ENCODE assay signal across 21 cellular contexts in genomic region chr3:123295171-123295900, GRCh38.
"Had no signal": no experiment of that assay in that cellular context is flagged by ENCODE, and none has a peak within 500 bp of the region (broad histone marks: within the 10 kb centered on the region; RNA-seq: fewer than 3 reads in every experiment).

No MANE protein-coding gene starts in this region.

- H3K9me3 Mint-ChIP-seq: activated naive CD4-positive, alpha-beta T cell treated with anti-CD3 and anti-CD28 coated beads for 36 hours; activated T-helper 17 cell treated with anti-CD3 and anti-CD28 coated beads, Interleukin-2, amount 50 U/mL, for 72 hours; memory B cell; type B pancreatic cell had no signal

- ATAC-seq: activated CD8-positive, alpha-beta T cell treated with anti-CD3 and anti-CD28 coated beads, Interleukin-2, amount 10 ng/mL, durations not matched to agents 7 days and 5 days; activated T-helper 17 cell treated with anti-CD3 and anti-CD28 coated beads, Interleukin-2, amount 50 U/mL, for 72 hours; gastroesophageal sphincter; mucosa of descending colon had no signal

- H3K27ac Mint-ChIP-seq: activated CD8-positive, alpha-beta T cell treated with anti-CD3 and anti-CD28 coated beads, Interleukin-2, amount 10 ng/mL, durations not matched to agents 7 days and 5 days; activated naive CD4-positive, alpha-beta T cell treated with anti-CD3 and anti-CD28 coated beads for 36 hours; activated T-helper 17 cell treated with anti-CD3 and anti-CD28 coated beads, Interleukin-2, amount 50 U/mL, for 72 hours; memory B cell; type B pancreatic cell had no signal

- H3K4me3 Mint-ChIP-seq: activated CD8-positive, alpha-beta T cell treated with anti-CD3 and anti-CD28 coated beads, Interleukin-2, amount 10 ng/mL, durations not matched to agents 7 days and 5 days; activated naive CD4-positive, alpha-beta T cell treated with anti-CD3 and anti-CD28 coated beads for 36 hours; activated T-helper 17 cell treated with anti-CD3 and anti-CD28 coated beads, Interleukin-2, amount 50 U/mL, for 72 hours; memory B cell; type B pancreatic cell had no signal

- H3K36me3 Mint-ChIP-seq: memory B cell, type B pancreatic cell had no signal

- H3K36me3 ChIP-seq: WERI-Rb-1 had no signal

- H3K4me3 ChIP-seq: gastroesophageal sphincter, mucosa of descending colon, thoracic aorta had no signal

- H3K27ac ChIP-seq: epithelial cell of prostate, gastroesophageal sphincter, thoracic aorta, WERI-Rb-1 had no signal

- H3K27me3 ChIP-seq: gastroesophageal sphincter had no signal

- H3K9me3 ChIP-seq: gastroesophageal sphincter, mucosa of descending colon, thoracic aorta had no signal

- H3K27me3 Mint-ChIP-seq: type B pancreatic cell had no signal

- H3K4me1 Mint-ChIP-seq: activated T-helper 17 cell treated with anti-CD3 and anti-CD28 coated beads, Interleukin-2, amount 50 U/mL, for 72 hours; memory B cell had no signal

- DNase-seq: activated CD4-positive, alpha-beta T cell treated with anti-CD3 and anti-CD28 coated beads for 1 hour; activated CD4-positive, alpha-beta T cell treated with anti-CD3 and anti-CD28 coated beads, Interleukin-2, amount 50 U/mL, for 1 hour; activated CD8-positive, alpha-beta T cell treated with anti-CD3 and anti-CD28 coated beads, Interleukin-2, amount 10 ng/mL, durations not matched to agents 7 days and 5 days; activated naive CD4-positive, alpha-beta T cell treated with anti-CD3 and anti-CD28 coated beads for 36 hours; activated T-cell treated with anti-CD3 and anti-CD28 coated beads, Interleukin-2, amount 50 U/mL, for 1 hour; amygdala; cerebellar nuclear complex; cortex of kidney; hypothalamus; mucosa of descending colon; occipital lobe; stimulated activated CD4-positive, alpha-beta T cell treated with anti-CD3 and anti-CD28 coated beads, Interleukin-2, amount 100 ng/mL, for 48 hours; stimulated activated CD8-positive, alpha-beta memory T cell treated with anti-CD3 and anti-CD28 coated beads, Interleukin-4, amount 100 ng/mL, for 48 hours; stimulated activated naive CD4-positive, alpha-beta T cell treated with Interleukin-2 at 50 U/mL for 16 hours; WERI-Rb-1 had no signal
